8 cellular contexts compared by ENCODE assay signal in the genomic region with DNA sequence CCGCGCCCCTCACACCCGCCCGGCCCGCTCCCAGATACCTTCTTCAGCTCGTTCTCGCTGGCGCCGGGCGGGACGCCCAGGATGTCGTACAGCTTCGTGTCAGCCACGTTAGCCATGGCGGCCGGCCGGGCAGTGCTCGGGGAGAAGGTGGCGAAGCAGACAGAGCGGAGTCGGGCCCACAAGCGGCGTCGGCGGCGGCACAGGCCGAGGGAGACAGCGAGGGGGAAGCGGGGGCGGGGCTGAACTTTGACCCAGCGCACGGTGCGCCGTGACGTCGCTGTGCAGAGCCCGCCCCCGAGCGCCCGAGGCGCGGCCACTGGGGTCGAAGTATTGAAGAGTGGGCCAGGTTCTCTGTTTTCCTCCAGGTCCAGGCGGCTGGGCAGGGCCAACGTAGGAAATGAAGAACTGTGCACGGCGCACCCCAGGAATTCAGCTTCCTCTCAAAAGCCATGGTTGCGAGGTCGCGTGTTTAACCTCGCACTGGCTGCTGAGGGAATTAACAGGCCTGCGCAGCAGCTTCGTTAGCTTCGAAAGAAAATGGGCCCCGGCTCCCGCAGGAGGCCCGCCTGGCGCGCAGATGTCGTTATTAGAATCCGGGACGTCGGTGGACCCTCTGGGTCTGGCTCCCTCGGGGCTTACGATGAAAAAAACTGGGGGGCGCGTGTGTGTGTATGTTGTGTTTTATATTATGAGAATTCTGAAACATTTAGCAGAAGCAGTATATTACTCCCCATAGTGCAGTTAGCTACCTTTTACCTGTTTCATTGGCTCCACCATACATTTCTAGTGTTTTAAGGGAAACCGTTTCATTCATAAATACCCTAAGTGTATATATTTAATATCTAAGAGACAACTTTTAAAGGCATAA. TPM values are rescaled to one million over a fixed set of nuclear protein-coding genes. Genes with fewer than 3 reads are reported as not detected.
DNase-seq lines count a peak whose midpoint lies in the region; ATAC-seq, FAIRE-seq and TF ChIP-seq lines count a peak whose summit lies in the region.

A gene (minus strand): TSS at position 218 of the 868 bp plus-strand sequence. CDS start 102 bp downstream, at position 116.

- H3K4me3 ChIP-seq in adrenal gland = peak within 1 kb of the TSS; percentile 89 to 97 (median 92)
- peak within 1 kb of the TSS; percentile 61 to 97 (median 90) for H3K4me3 ChIP-seq in upper lobe of left lung

- H3K36me3 ChIP-seq in adrenal gland (replicated peaks in 1 of 2) (peaks cover 0 to 16% of the 10 kb centered on the region in 2 donors), upper lobe of left lung (peaks cover 0 to 22% (median 10%) of the 10 kb centered on the region in 4 donors)

- H3K9me3 ChIP-seq in adrenal gland (replicated peaks in 1 of 3) = no peaks in the 10 kb centered on the region
- no peaks in the 10 kb centered on the region for H3K9me3 ChIP-seq in upper lobe of left lung

- H3K4me1 ChIP-seq in adrenal gland (replicated peaks in 1 of 2) (peaks cover 45 to 47% of the 10 kb centered on the region in 2 donors), upper lobe of left lung (peaks cover 20 to 40% (median 26%) of the 10 kb centered on the region in 4 donors)

- FAIRE-seq in GM12892 (lab: Jason Lieb, UNC) = peak; percentile 91

- peak in 1 of 6 experiments; percentile 18 for TF ChIP-seq CTCF in adrenal gland (IDR thresholded peaks at IDR 0.05)
- peak in 5 of 6 experiments; percentile 12 to 22 (median 14) for TF ChIP-seq CTCF in upper lobe of left lung (IDR thresholded peaks at IDR 0.05)

- intact Hi-C loops in adrenal gland (cut with DNase I) = no loop called here
- intact Hi-C loops in left cardiac atrium (cut with DNase I) = no loop called here
- intact Hi-C loops in posterior vena cava (cut with DNase I) = no loop called here

- H3K27me3 ChIP-seq in adrenal gland (no peaks in the 10 kb centered on the region), upper lobe of left lung (no peaks in the 10 kb centered on the region)

- TF ChIP-seq POLR2A in GM12892 (IDR thresholded peaks at IDR 0.05; ENCODE audit: low read depth, low read length) (peak; percentile 84), adrenal gland (IDR thresholded peaks at IDR 0.05) (peak; percentile 76 to 86), upper lobe of left lung (IDR thresholded peaks at IDR 0.05) (peak; percentile 49 to 95 (median 92))

- TF ChIP-seq EP300 in upper lobe of left lung (IDR thresholded peaks at IDR 0.05) = peak in 1 of 4 donors; percentile 41

- 2 to 3% (median 2%) methylated on average over 24 to 68 of the region's 68 CpGs for WGBS in adrenal gland, 4 donors
- WGBS in upper lobe of left lung, 2 donors = 1 to 2% methylated on average over 25 to 68 of the region's 68 CpGs

- DNase-seq in GM12892 (ENCODE audit: insufficient read length) (peak; percentile 79), NCI-H1417 treated with DMSO at 0.1 percent for 48 hours (lab: John Stamatoyannopoulos, UW) (peak; percentile 63), T-helper 1 cell (peak; percentile 83 to 91 (median 89)), adrenal gland (peak; percentile 89 to 96 (median 93)), left cardiac atrium (peak; percentile 95), posterior vena cava (ENCODE audit: low spot score) (peak; percentile 98), upper lobe of left lung (peak; percentile 92 to 99)

- peak within 1 kb of the TSS; percentile 95 to 99 (median 97) for H3K27ac ChIP-seq in adrenal gland
- H3K27ac ChIP-seq in upper lobe of left lung = peak within 1 kb of the TSS; percentile 91 to 99 (median 96)

- peak; percentile 86 for ATAC-seq in HG02763 (IDR thresholded peaks at IDR 0.05; ENCODE audit: unreplicated experiment)
- peak; percentile 99 for ATAC-seq in left cardiac atrium
- ATAC-seq in upper lobe of left lung (ENCODE audit: low FRiP score in 2 of 2) = peak; percentile 99 to 100

RNA-seq across cellular contexts. Expression of the gene that starts here (rescaled TPM):
- polyA plus RNA-seq in GM12892 (2012; ENCODE audit: missing spikeins) = 46.4 TPM
- total RNA-seq in adrenal gland (10 to 100 TPM; 48.6 to 80.1 (median 71.4) TPM), left cardiac atrium (10 to 100 TPM; 79.1 to 94.9 TPM), posterior vena cava (10 to 100 TPM; 46.9 to 47.8 TPM), upper lobe of left lung (10 to 100 TPM; 15.7 to 51.2 (median 41.0) TPM)
- 10 to 100 TPM; 34.7 to 81.6 (median 35.7) TPM for polyA plus RNA-seq in adrenal gland

Comparison
In these comparisons a context has a peak if more than half of its experiments do, and no peak if none do; other contexts are left out.
1. Peak in every context shown above with its lines: DNase-seq, ATAC-seq, H3K4me3 ChIP-seq and H3K27ac ChIP-seq.